14 cellular contexts compared by ENCODE assay signal in the genomic region with DNA sequence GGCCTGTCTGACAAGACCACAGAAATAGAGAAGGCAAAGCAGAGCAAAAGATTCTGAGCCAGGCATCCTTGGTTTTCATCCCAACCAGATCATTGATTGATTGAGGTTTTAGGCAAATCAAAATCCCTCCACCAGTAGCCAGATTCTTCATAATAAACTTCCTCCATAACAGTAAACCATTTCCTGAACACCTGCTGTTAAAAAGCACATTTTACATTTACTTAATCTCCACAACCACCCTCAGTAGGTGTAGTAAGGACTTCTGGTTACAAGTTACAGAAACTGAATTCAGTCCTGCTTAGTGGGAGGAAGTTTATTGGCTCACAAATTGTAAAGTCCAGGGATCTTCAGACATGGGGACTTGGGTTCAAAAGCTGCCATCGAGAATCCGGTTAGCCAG. TPM values are rescaled to one million over a fixed set of nuclear protein-coding genes. Genes with fewer than 3 reads are reported as not detected.
A peak's percentile ranks its signal among the peaks of the same experiment; 100 is the strongest.
DNase-seq lines count a peak whose midpoint lies in the region; ATAC-seq, FAIRE-seq and TF ChIP-seq lines count a peak whose summit lies in the region.
"Had no signal": no experiment of that assay in that cellular context is flagged by ENCODE, and none has a peak within 500 bp of the region (broad histone marks: within the 10 kb centered on the region; RNA-seq: fewer than 3 reads in every experiment).

No MANE protein-coding gene starts in this region.

- H3K27me3 ChIP-seq in HepG2 (ENCODE audit: control insufficient read depth in 1 of 2, insufficient read depth in 2 of 2, low read length in 2 of 2) (no peaks in the 10 kb centered on the region), right lobe of liver (no peaks in the 10 kb centered on the region), astrocyte (ENCODE audit: insufficient read depth, low read length) (no peaks in the 10 kb centered on the region)

- peaks cover 35% of the 10 kb centered on the region for H3K36me3 Mint-ChIP-seq in astrocyte (ENCODE audit: low read depth, unreplicated experiment)
- peaks cover 48% of the 10 kb centered on the region for H3K36me3 Mint-ChIP-seq in nephron progenitor cell (ENCODE audit: low read depth)

- H3K4me2 ChIP-seq in HepG2 (ENCODE audit: low read depth, low read length) = no peak overlapping the region
- H3K4me2 ChIP-seq in astrocyte (ENCODE audit: low read length) = no peak overlapping the region
- H3K4me2 ChIP-seq: smooth muscle cell had no signal

- no peak overlapping the region for H3K27ac ChIP-seq in HepG2 (ENCODE audit: extremely low read length, insufficient read depth, low read length)
- no peak overlapping the region for H3K27ac ChIP-seq in right lobe of liver
- peak overlapping the region; percentile 24 for H3K27ac ChIP-seq in astrocyte (ENCODE audit: low read depth, low read length)

- TF ChIP-seq EP300 in HepG2 (IDR thresholded peaks at IDR 0.05; ENCODE audit: low read depth in 2 of 2, low read length in 2 of 2) (no peak), HepG2 (CRISPR knock-in tag; IDR thresholded peaks at IDR 0.05; ENCODE audit: borderline replicate concordance) (no peak)

- H3K9me3 Mint-ChIP-seq in astrocyte (ENCODE audit: unreplicated experiment) (no peaks in the 10 kb centered on the region), nephron progenitor cell (no peaks in the 10 kb centered on the region)
- H3K9me3 Mint-ChIP-seq: CD14-positive monocyte; T-helper 2 cell treated with Interferon-gamma antibody and Interleukin-4, amounts not matched to agents 5 μg/mL and 100 μg/mL, for 36 hours had no signal

- H3K4me1 Mint-ChIP-seq in astrocyte (ENCODE audit: low read depth, unreplicated experiment) (peaks cover 8% of the 10 kb centered on the region), nephron progenitor cell (peaks cover 8% of the 10 kb centered on the region)

- H3K9ac ChIP-seq in HepG2 (ENCODE audit: insufficient read depth, low read depth, low read length) = no peak overlapping the region
- H3K9ac ChIP-seq in astrocyte (ENCODE audit: low read length) = no peak overlapping the region

- H3K27me3 Mint-ChIP-seq in astrocyte (ENCODE audit: low read depth, unreplicated experiment) (no peaks in the 10 kb centered on the region), nephron progenitor cell (ENCODE audit: low read depth, poor library complexity) (no peaks in the 10 kb centered on the region)

- peaks cover 41 to 90% of the 10 kb centered on the region in 2 experiments for H3K36me3 ChIP-seq in HepG2 (replicated peaks in 1 of 2; ENCODE audit: control insufficient read depth in 1 of 2, insufficient read depth in 2 of 2, low read length in 2 of 2)
- peaks cover 0 to 21% (median 6%) of the 10 kb centered on the region in 4 donors for H3K36me3 ChIP-seq in right lobe of liver
- H3K36me3 ChIP-seq in astrocyte (ENCODE audit: insufficient read depth, low read length) = peaks cover 22% of the 10 kb centered on the region

- 96% methylated on average over 2 of the region's 2 CpGs for WGBS in HepG2 (ENCODE audit: low lambda C conversion rate)
- no CpG with 5 or more reads among the region's 2 CpGs for WGBS in right lobe of liver (ENCODE audit: insufficient coverage, low coverage, low lambda C conversion rate, missing lambda C conversion rate)

- ATAC-seq in HepG2 = no peak
- ATAC-seq in right lobe of liver = no peak

- no peak overlapping the region for H3K4me3 Mint-ChIP-seq in astrocyte (ENCODE audit: unreplicated experiment)
- H3K4me3 Mint-ChIP-seq in nephron progenitor cell = no peak overlapping the region
- H3K4me3 Mint-ChIP-seq: CD14-positive monocyte; T-helper 2 cell treated with Interferon-gamma antibody and Interleukin-4, amounts not matched to agents 5 μg/mL and 100 μg/mL, for 36 hours had no signal

- no peak for TF ChIP-seq RAD21 in HepG2 (CRISPR knock-in tag; IDR thresholded peaks at IDR 0.05)

- in situ Hi-C loops in HepG2 (cut with HindIII; ENCODE audit: extremely low pct_ligation_motif_present, low pct_unique_long_range_greater_than_20kb) = no loop called here

- TF ChIP-seq POLR2A in HepG2 (IDR thresholded peaks at IDR 0.05; ENCODE audit: insufficient read depth in 1 of 2, low read depth in 2 of 2, low read length in 2 of 2) = no peak
- TF ChIP-seq POLR2A in right lobe of liver (IDR thresholded peaks at IDR 0.05) = no peak

- no peak overlapping the region for H3K27ac Mint-ChIP-seq in astrocyte (ENCODE audit: unreplicated experiment)
- H3K27ac Mint-ChIP-seq in nephron progenitor cell = peak overlapping the region; percentile 81
- H3K27ac Mint-ChIP-seq: T-helper 2 cell treated with Interferon-gamma antibody and Interleukin-4, amounts not matched to agents 5 μg/mL and 100 μg/mL, for 36 hours had no signal

- H3K79me2 ChIP-seq in HepG2 (ENCODE audit: insufficient read depth, low read length) (no peaks in the 10 kb centered on the region), astrocyte (ENCODE audit: insufficient read depth, low read length) (no peaks in the 10 kb centered on the region)

- peak; percentile 15 for FAIRE-seq in HepG2 (lab: Jason Lieb, UNC)
- FAIRE-seq in astrocyte (lab: Jason Lieb, UNC) = no peak
- FAIRE-seq: endometrium had no signal

- H2AFZ ChIP-seq in HepG2 (ENCODE audit: low read length) (no peak overlapping the region), astrocyte (ENCODE audit: low read depth, low read length) (no peak overlapping the region)

- intact Hi-C loops in HepG2 (cut with micrococcal nuclease; ENCODE audit: unreplicated experiment) (no loop called here), right lobe of liver (cut with DNase I) (no loop called here), head of caudate nucleus (cut with DNase I) (no loop called here)

- DNase-seq in HepG2 (ENCODE audit: low spot score) (no peak), right lobe of liver (no peak), astrocyte (ENCODE audit: low read depth) (no peak), nephron progenitor cell (no peak), head of caudate nucleus (no peak), NCI-H82 (lab: John Stamatoyannopoulos, UW) (no peak), NOMO-1 treated with DMSO at 0.1 percent for 48 hours (lab: John Stamatoyannopoulos, UW; ENCODE audit: unreplicated experiment) (no peak)
- DNase-seq in activated CD4-positive, CD25-positive, alpha-beta regulatory T cell (lab: John Stamatoyannopoulos, UW) = no peak
- DNase-seq: KBM-7, NCI-H2081 treated with DMSO at 0.1 percent for 48 hours had no signal

- H3K9me3 ChIP-seq in HepG2 (ENCODE audit: low read length) (no peaks in the 10 kb centered on the region), right lobe of liver (no peaks in the 10 kb centered on the region), astrocyte (ENCODE audit: insufficient read depth, low read depth, low read length) (no peaks in the 10 kb centered on the region)

- BruUV-seq in HepG2 (replicated peaks; lab: Mats Ljungman, UMichigan) = no TSS peak

- H4K20me1 ChIP-seq in HepG2 (ENCODE audit: insufficient read depth, low read length) (peaks cover 14% of the 10 kb centered on the region), astrocyte (ENCODE audit: insufficient read depth, low read length) (peaks cover 93% of the 10 kb centered on the region)

- H3K4me1 ChIP-seq in HepG2 (ENCODE audit: insufficient read depth, low read length) = no peaks in the 10 kb centered on the region
- no peaks in the 10 kb centered on the region for H3K4me1 ChIP-seq in right lobe of liver
- H3K4me1 ChIP-seq in astrocyte (ENCODE audit: insufficient read depth, low read length) = peaks cover 12% of the 10 kb centered on the region

- no peak overlapping the region for H3K4me3 ChIP-seq in HepG2 (replicated peaks in 1 of 3; ENCODE audit: insufficient read depth in 1 of 3, low read depth in 2 of 3, low read length in 3 of 3)
- H3K4me3 ChIP-seq in right lobe of liver = no peak overlapping the region
- no peak overlapping the region for H3K4me3 ChIP-seq in astrocyte (ENCODE audit: insufficient read depth, low read depth, low read length)
- H3K4me3 ChIP-seq: smooth muscle cell had no signal

- CTCF ChIA-PET in HepG2 (lab: Yijun Ruan, JAX; ENCODE audit: low intra/inter-chr PET ratio, low total read pairs) = no interaction called here

- TF ChIP-seq CTCF in HepG2 (CRISPR knock-in tag; IDR thresholded peaks at IDR 0.05) (no peak), right lobe of liver (IDR thresholded peaks at IDR 0.05) (no peak), astrocyte (IDR thresholded peaks at IDR 0.05; ENCODE audit: insufficient read depth, low read depth, low read length) (no peak), nephron progenitor cell (IDR thresholded peaks at IDR 0.05) (no peak)

- POLR2A ChIA-PET in HepG2 (lab: Yijun Ruan, JAX) = interaction anchor here (3.8 kb wide), 1 partner anchor 29 kb away, joined by 16 read pairs; a partner anchor contains a TSS

TF ChIP-seq in HepG2, 621 proteins besides CTCF, POLR2A, EP300 and RAD21 (continues in another document):
- TF ChIP-seq SSRP1 (CRISPR knock-in tag; IDR thresholded peaks at IDR 0.05) = peak; percentile 24; the same call in 1 of the 2 replicates
- TF ChIP-seq ZNF747 (CRISPR knock-in tag; IDR thresholded peaks at IDR 0.05; ENCODE audit: borderline replicate concordance) = peak; percentile 39; the same call in 1 of the 2 replicates

RNA-seq across cellular contexts. Expression of a gene that starts 28.3 kb away (rescaled TPM):
- total RNA-seq in HepG2 (2016; rRNA removed; fragmentation: Illumina TruSeq; extraction: Trizol) = 213 and 316 TPM in 2 replicates
- 51.0 and 51.7 TPM in 2 replicates for total RNA-seq in HepG2 (2016; cell fraction: cytosol; rRNA removed; fragmentation: Illumina TruSeq; extraction: Trizol; ENCODE audit: low read depth)
- total RNA-seq in HepG2 (2016; cell fraction: insoluble cytoplasmic fraction; rRNA removed; fragmentation: Illumina TruSeq; extraction: Trizol) = 208 and 329 TPM in 2 replicates
- total RNA-seq in HepG2 (2016; cell fraction: membrane; rRNA removed; fragmentation: Illumina TruSeq; extraction: Trizol) = 97.8 and 98.8 TPM in 2 replicates
- 76.0 and 84.1 TPM in 2 replicates for total RNA-seq in HepG2 (2016; cell fraction: nucleus; rRNA removed; fragmentation: Illumina TruSeq; extraction: Trizol)
- polyA plus RNA-seq in HepG2 (2011; rRNA removed) = 102 and 126 TPM in 2 replicates
- polyA plus RNA-seq in HepG2 (2011; cell fraction: cytosol; rRNA removed) = 63.0 and 92.8 TPM in 2 replicates
- polyA plus RNA-seq in HepG2 (2011; cell fraction: nucleus; rRNA removed) = 22.9 and 30.3 TPM in 2 replicates
- polyA plus RNA-seq in HepG2 (2012) = 143 and 178 TPM in 2 replicates
- polyA plus RNA-seq in HepG2 (2016; cell fraction: cytosol; fragmentation: Illumina TruSeq; extraction: Trizol; ENCODE audit: low read depth) = 36.0 and 36.2 TPM in 2 replicates
- polyA plus RNA-seq in HepG2 (2016; cell fraction: insoluble cytoplasmic fraction; fragmentation: Illumina TruSeq; extraction: Trizol; ENCODE audit: low read depth) = 299 and 317 TPM in 2 replicates
- 66.5 and 67.3 TPM in 2 replicates for polyA plus RNA-seq in HepG2 (2016; cell fraction: membrane; fragmentation: Illumina TruSeq; extraction: Trizol; ENCODE audit: low read depth)
- 111 and 114 TPM in 2 replicates for polyA plus RNA-seq in HepG2 (2016; cell fraction: nucleus; fragmentation: Illumina TruSeq; extraction: Trizol; ENCODE audit: insufficient read depth, low read depth)
- 27.1 and 39.1 TPM in 2 replicates for polyA minus RNA-seq in HepG2 (2011; rRNA and poly(A)+ RNA removed; ENCODE audit: low replicate concordance)
- polyA minus RNA-seq in HepG2 (2011; cell fraction: cytosol; rRNA and poly(A)+ RNA removed) = 55.0 and 56.6 TPM in 2 replicates
- 34.4 and 37.0 TPM in 2 replicates for polyA minus RNA-seq in HepG2 (2011; cell fraction: nucleus; rRNA and poly(A)+ RNA removed)
- 10 to 100 TPM; 16.7 to 50.6 (median 30.8) TPM for total RNA-seq in right lobe of liver
- 122 and 125 TPM in 2 replicates for total RNA-seq in astrocyte
